Comparison of ENCODE assay signal across 8 cellular contexts in the genomic region with DNA sequence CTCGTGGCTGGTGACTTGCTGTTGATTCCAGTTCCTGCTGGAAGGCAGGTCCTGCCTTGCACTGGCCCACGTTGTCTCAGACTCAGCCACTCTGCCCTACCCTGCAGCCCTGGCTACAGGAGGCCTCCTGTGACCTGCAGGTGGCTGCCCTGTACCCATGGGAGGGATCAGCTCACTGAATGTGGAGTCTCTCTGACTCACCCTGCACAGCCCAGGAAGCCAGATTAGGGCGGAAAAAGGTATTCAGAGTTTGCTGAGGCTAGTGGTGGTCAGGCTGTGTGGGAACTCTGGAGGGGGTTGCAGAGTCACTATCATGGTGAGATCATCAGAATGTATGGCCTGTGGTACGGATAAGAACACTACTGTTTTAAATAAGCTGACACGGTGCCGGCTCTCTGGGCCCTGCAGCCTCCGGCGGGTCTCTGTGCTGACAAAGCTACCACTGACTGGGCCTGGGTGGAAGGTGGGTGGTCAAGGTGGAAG. TPM values are rescaled to one million over a fixed set of nuclear protein-coding genes. Genes with fewer than 3 reads are reported as not detected.
A peak's percentile ranks its signal among the peaks of the same experiment; 100 is the strongest.
DNase-seq lines count a peak whose midpoint lies in the region; ATAC-seq and TF ChIP-seq lines count a peak whose summit lies in the region.

No MANE protein-coding gene starts in this region.

- H3K36me3 ChIP-seq in gastroesophageal sphincter = peaks cover 0 to 75% of the 10 kb centered on the region in 2 donors

- 63 to 75% methylated on average over 5 of the region's 8 CpGs for WGBS in gastroesophageal sphincter (ENCODE audit: low coverage in 1 of 2), 2 donors

- TF ChIP-seq CTCF in AG04450 (IDR thresholded peaks at IDR 0.05; ENCODE audit: low read depth, low read length) (peak; percentile 9; the same call in 1 of the 2 replicates), HFF-Myc (IDR thresholded peaks at IDR 0.05; ENCODE audit: low read depth, low read length, missing control alignments) (peak; percentile 21), gastroesophageal sphincter (IDR thresholded peaks at IDR 0.05) (no peak)

- H3K9me3 ChIP-seq in AG04450 (ENCODE audit: control insufficient read depth, insufficient read depth, low read length) (no peaks in the 10 kb centered on the region; the same call in 1 of the 2 replicates), gastroesophageal sphincter (no peaks in the 10 kb centered on the region)

- DNase-seq in AG04450 (ENCODE audit: low read depth, low spot score) (peak; percentile 54), HFF-Myc (ENCODE audit: extremely low read depth, low read depth) (peak; percentile 92), NOMO-1 (lab: John Stamatoyannopoulos, UW; ENCODE audit: unreplicated experiment in 2 of 2) (no peak)
- peak; percentile 56 to 68 for DNase-seq in activated CD4-positive, alpha-beta T cell treated with anti-CD3 and anti-CD28 coated beads, Interleukin-2, amount 50 U/mL, for 48 hours
- DNase-seq in stimulated activated naive CD8-positive, alpha-beta T cell treated with anti-CD3 and anti-CD28 coated beads, Interleukin-15, Interleukin-2, amounts not matched to agents 100 U/mL and 50 U/mL, for 24 hours = peak; percentile 70

- peak overlapping the region; percentile 82 for H3K27ac ChIP-seq in AG04450 (ENCODE audit: low read depth, low read length)
- H3K27ac ChIP-seq in gastroesophageal sphincter = peak overlapping the region in 3 of 4 donors; percentile 57 to 89 (median 62)

- H3K27me3 ChIP-seq in AG04450 (ENCODE audit: control insufficient read depth, insufficient read depth, low read length) (no peaks in the 10 kb centered on the region), gastroesophageal sphincter (no peaks in the 10 kb centered on the region)

- no peak for TF ChIP-seq EP300 in gastroesophageal sphincter (IDR thresholded peaks at IDR 0.05)

- no peak overlapping the region for H3K4me3 ChIP-seq in AG04450 (ENCODE audit: low read depth, low read length)
- H3K4me3 ChIP-seq in HFF-Myc (replicated peaks; ENCODE audit: low read depth, low read length) = no peak overlapping the region
- H3K4me3 ChIP-seq in gastroesophageal sphincter = no peak overlapping the region

- POLR2A ChIA-PET in AG04450 (lab: Yijun Ruan, JAX) = no interaction called here

- ATAC-seq in gastroesophageal sphincter = no peak
- ATAC-seq in stimulated activated naive CD8-positive, alpha-beta T cell treated with anti-CD3 and anti-CD28 coated beads, Interleukin-15, Interleukin-2, amounts not matched to agents 100 U/mL and 50 U/mL, for 24 hours = peak; percentile 98
- ATAC-seq in HG02763 (IDR thresholded peaks at IDR 0.05; ENCODE audit: unreplicated experiment) = no peak
- ATAC-seq in HG03439 (IDR thresholded peaks at IDR 0.05; ENCODE audit: unreplicated experiment) = no peak

- CTCF ChIA-PET in AG04450 (lab: Charles Lee) = interaction anchor here (0.6 to 0.8 kb wide), 3 partner anchors 113 to 1620 kb away, joined by 4 to 6 read pairs (median 4); no protein-coding TSS in a partner anchor

- TF ChIP-seq POLR2A in gastroesophageal sphincter (IDR thresholded peaks at IDR 0.05) = no peak

- peaks cover 3 to 51% (median 20%) of the 10 kb centered on the region in 3 donors for H3K4me1 ChIP-seq in gastroesophageal sphincter

RNA-seq across cellular contexts. Expression of a gene that starts 24.7 kb away (rescaled TPM):
- 43.2 and 60.0 TPM in 2 replicates for polyA plus RNA-seq in AG04450 (2011; rRNA removed)
- 70.7 and 104 TPM in 2 replicates for polyA minus RNA-seq in AG04450 (2011; rRNA and poly(A)+ RNA removed)
- 100 to 1,000 TPM; 131 to 663 (median 337) TPM for total RNA-seq in gastroesophageal sphincter

RNA-seq across cellular contexts. Expression of a gene that starts 27.7 kb away (rescaled TPM):
- polyA plus RNA-seq in AG04450 (2011; rRNA removed) = 39.9 and 51.4 TPM in 2 replicates
- 34.2 and 39.9 TPM in 2 replicates for polyA minus RNA-seq in AG04450 (2011; rRNA and poly(A)+ RNA removed)
- 10 to 100 TPM; 34.8 to 49.2 (median 43.9) TPM for total RNA-seq in gastroesophageal sphincter

Comparison
In these comparisons a context has a peak if more than half of its experiments do, and no peak if none do; other contexts are left out.
1. DNase-seq: peak in AG04450 (single experiment), HFF-Myc (single experiment), activated CD4-positive, alpha-beta T cell treated with anti-CD3 and anti-CD28 coated beads, Interleukin-2, amount 50 U/mL, for 48 hours (2 of 2) and stimulated activated naive CD8-positive, alpha-beta T cell treated with anti-CD3 and anti-CD28 coated beads, Interleukin-15, Interleukin-2, amounts not matched to agents 100 U/mL and 50 U/mL, for 24 hours (single experiment); none in NOMO-1 (0 of 2).
2. CTCF ChIP-seq: peak in AG04450 (single experiment) and HFF-Myc (single experiment); none in gastroesophageal sphincter (0 of 4).